ENCODE assay signal across 8 cellular contexts in the genomic region with DNA sequence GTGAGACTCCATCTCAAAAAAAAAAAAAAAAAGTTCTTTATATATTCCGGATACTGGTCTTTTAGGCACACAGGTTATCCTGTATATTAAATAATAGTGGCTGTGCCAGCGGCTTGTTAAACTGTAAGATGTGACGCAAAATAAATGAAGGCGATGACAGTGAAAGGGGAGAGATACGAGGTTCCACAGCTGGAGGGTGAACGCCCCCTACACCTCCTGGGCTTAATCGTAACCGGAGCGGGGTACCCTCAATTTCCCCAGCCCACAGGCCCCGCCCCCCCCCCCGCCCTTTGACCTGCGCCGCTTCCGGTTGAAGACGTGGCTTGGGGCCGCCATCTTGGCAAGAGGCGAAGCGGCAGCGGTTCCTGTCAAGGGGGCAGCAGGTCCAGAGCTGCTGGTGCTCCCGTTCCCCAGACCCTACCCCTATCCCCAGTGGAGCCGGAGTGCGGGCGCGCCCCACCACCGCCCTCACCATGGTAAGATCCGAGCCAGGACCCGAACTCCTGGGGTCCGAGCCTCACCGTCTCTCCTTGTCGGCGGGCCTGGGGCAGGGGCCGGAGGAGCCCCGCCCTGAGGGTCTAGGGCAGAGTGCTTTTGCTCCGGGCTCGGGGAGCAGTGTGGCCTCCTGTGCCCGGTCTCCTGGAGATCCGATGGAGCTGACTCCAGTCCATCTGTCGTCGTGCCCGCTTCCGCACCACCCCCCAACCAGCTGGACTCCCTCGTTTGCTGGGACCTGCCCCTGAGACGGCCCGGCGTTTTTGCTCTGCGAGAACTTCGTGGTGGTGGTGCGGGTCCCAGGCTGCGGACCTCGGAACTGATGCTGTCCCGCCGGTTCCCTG. TPM values are rescaled to one million over a fixed set of nuclear protein-coding genes. Genes with fewer than 3 reads are reported as not detected.
DNase-seq lines count a peak whose midpoint lies in the region; ATAC-seq and TF ChIP-seq lines count a peak whose summit lies in the region.

A gene (plus strand): TSS at position 335 of the 839 bp plus-strand sequence. CDS start 139 bp downstream, at position 474.

- DNase-seq in Ammon's horn (ENCODE audit: low spot score): peak; percentile 87
- peak; percentile 71 for DNase-seq in HK-2 (ENCODE audit: unreplicated experiment)
- DNase-seq in NOMO-1 treated with dmso at 0.1 percent for 144 hours (lab: John Stamatoyannopoulos, UW; ENCODE audit: unreplicated experiment): peak; percentile 68
- DNase-seq in activated CD8-positive, alpha-beta memory T cell treated with anti-CD3 and anti-CD28 coated beads, Interleukin-2, amount 50 U/mL, for 4 hours: peak; percentile 72
- DNase-seq in endothelial cell (ENCODE audit: low spot score): peak; percentile 72
- peak; percentile 47 for DNase-seq in stimulated activated CD8-positive, alpha-beta memory T cell treated with anti-CD3 and anti-CD28 coated beads, Interleukin-15, amount 100 ng/mL, for 24 hours (ENCODE audit: low read depth)

- peaks cover 4% of the 10 kb centered on the region for H3K4me1 ChIP-seq in mesodermal cell (ENCODE audit: control insufficient read depth, insufficient read depth, low read length, poor library complexity, severe bottlenecking)

- peak within 1 kb of the TSS; percentile 95 for H3K27ac Mint-ChIP-seq in endothelial cell (ENCODE audit: unreplicated experiment)

- peak within 1 kb of the TSS; percentile 99 for H3K4me3 ChIP-seq in mesodermal cell (ENCODE audit: extremely low read depth, insufficient read depth, low read length, poor library complexity, severe bottlenecking)

- H3K9me3 Mint-ChIP-seq in endothelial cell (ENCODE audit: unreplicated experiment): no peaks in the 10 kb centered on the region

- no peaks in the 10 kb centered on the region for H3K9me3 ChIP-seq in mesodermal cell (ENCODE audit: control insufficient read depth, low read length)

- H3K4me1 Mint-ChIP-seq in endothelial cell (ENCODE audit: unreplicated experiment): peaks cover 18% of the 10 kb centered on the region

- peak; percentile 59 for ATAC-seq in GM19324 (IDR thresholded peaks at IDR 0.05; ENCODE audit: low FRiP score, unreplicated experiment)

- H3K4me3 Mint-ChIP-seq in endothelial cell (ENCODE audit: unreplicated experiment): peak within 1 kb of the TSS; percentile 98

- H3K36me3 Mint-ChIP-seq in endothelial cell (ENCODE audit: low read depth, unreplicated experiment): peaks cover under 1% of the 10 kb centered on the region

- H3K27ac ChIP-seq in mesodermal cell (ENCODE audit: low read depth, low read length, severe bottlenecking): peak within 1 kb of the TSS; percentile 99

- peaks cover 17% of the 10 kb centered on the region for H3K36me3 ChIP-seq in mesodermal cell (ENCODE audit: control insufficient read depth, insufficient read depth, low read length)

- TF ChIP-seq CTCF in endothelial cell (IDR thresholded peaks at IDR 0.05; ENCODE audit: unreplicated experiment): no peak

- WGBS in mesodermal cell (ENCODE audit: insufficient coverage in 2 of 2), 2 experiments: 0 to 1% methylated on average over 32 to 36 of the region's 52 CpGs

- H3K27me3 Mint-ChIP-seq in endothelial cell (ENCODE audit: unreplicated experiment): peaks cover 6% of the 10 kb centered on the region

RNA-seq across cellular contexts. Expression of the gene that starts here (rescaled TPM):
- total RNA-seq in endothelial cell (ENCODE audit: unreplicated experiment): 145 TPM
- 239 TPM for polyA plus RNA-seq in mesodermal cell (2013, experiment 1 of 2)
- 232 TPM for polyA plus RNA-seq in mesodermal cell (2013, experiment 2 of 2)

Comparison
In these comparisons a context has a peak if more than half of its experiments do, and no peak if none do; other contexts are left out.
1. Peak in every context shown above with its lines: DNase-seq, ATAC-seq, H3K4me3 ChIP-seq and H3K27ac ChIP-seq.